In the genomic region with DNA sequence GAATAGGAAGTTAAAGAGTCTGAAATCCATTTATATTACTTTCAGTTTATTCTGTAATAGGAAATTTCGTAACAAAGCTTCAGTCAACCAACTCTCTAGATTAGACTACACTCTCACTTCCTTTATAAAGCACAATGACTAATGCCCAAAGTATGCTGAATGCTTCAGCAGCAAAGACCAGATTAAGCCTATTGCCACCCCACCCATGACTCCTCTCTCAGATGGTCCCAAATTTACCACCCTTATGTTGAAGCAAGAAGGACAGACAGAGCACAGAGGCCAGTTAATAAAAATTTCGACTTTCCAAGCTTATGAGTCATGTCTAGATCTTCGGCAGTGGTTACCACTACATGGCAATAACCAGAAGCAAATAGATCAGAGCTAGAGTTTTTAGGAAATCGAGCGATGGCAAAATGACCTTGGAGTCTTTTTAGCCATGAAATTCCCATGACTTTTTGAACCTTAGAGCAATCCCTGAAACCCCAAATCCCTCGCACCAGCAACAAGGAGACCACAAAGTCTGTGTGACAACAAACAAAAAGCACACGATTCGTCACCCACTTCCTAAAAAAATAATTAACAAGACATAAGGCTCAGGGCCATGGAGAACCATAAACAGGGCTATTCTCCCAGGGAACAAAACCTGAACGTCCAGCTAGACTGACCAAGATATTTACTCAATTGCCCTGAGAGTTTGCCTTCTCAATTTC, we compare ENCODE assay signal across 10 cellular contexts.
A peak's percentile ranks its signal among the peaks of the same experiment; 100 is the strongest.
DNase-seq lines count a peak whose midpoint lies in the region; ATAC-seq, FAIRE-seq and TF ChIP-seq lines count a peak whose summit lies in the region.
"Had no signal": no experiment of that assay in that cellular context is flagged by ENCODE, and none has a peak within 500 bp of the region (broad histone marks: within the 10 kb centered on the region; RNA-seq: fewer than 3 reads in every experiment).

No MANE protein-coding gene starts in this region.

- H3K9me3 ChIP-seq in CD4-positive, alpha-beta memory T cell (ENCODE audit: control insufficient read depth in 1 of 2, low read length in 2 of 2): no peaks in the 10 kb centered on the region

- H3K36me3 Mint-ChIP-seq in CD4-positive, alpha-beta memory T cell: no peaks in the 10 kb centered on the region

- no peaks in the 10 kb centered on the region for H3K36me3 ChIP-seq in CD4-positive, alpha-beta memory T cell (ENCODE audit: insufficient read depth, low read length)
- H3K36me3 ChIP-seq in H7 (replicated peaks; ENCODE audit: control insufficient read depth, insufficient read depth, low read length): no peaks in the 10 kb centered on the region

- peaks cover 6 to 10% of the 10 kb centered on the region in 2 donors for H3K27me3 Mint-ChIP-seq in CD4-positive, alpha-beta memory T cell

- H3K4me3 Mint-ChIP-seq in CD4-positive, alpha-beta memory T cell: no peak overlapping the region
- H3K4me3 Mint-ChIP-seq: IgD-negative memory B cell had no signal

- no peaks in the 10 kb centered on the region for H3K9me3 Mint-ChIP-seq in CD4-positive, alpha-beta memory T cell
- H3K9me3 Mint-ChIP-seq: IgD-negative memory B cell had no signal

- no peaks in the 10 kb centered on the region for H3K4me1 ChIP-seq in CD4-positive, alpha-beta memory T cell (ENCODE audit: insufficient read depth, low read length)

- H3K4me3 ChIP-seq in foreskin fibroblast (ENCODE audit: low read depth in 1 of 2, low read length in 2 of 2) (no peak overlapping the region), H7 (ENCODE audit: insufficient read depth, low read depth, low read length) (no peak overlapping the region)
- H3K4me3 ChIP-seq in CD4-positive, alpha-beta memory T cell (ENCODE audit: low read length in 2 of 2): no peak overlapping the region

- no peaks in the 10 kb centered on the region for H3K27me3 ChIP-seq in CD4-positive, alpha-beta memory T cell (ENCODE audit: insufficient read depth, low read length)
- H3K27me3 ChIP-seq in H7 (ENCODE audit: control insufficient read depth, insufficient read depth, low read length): no peaks in the 10 kb centered on the region

- TF ChIP-seq CTCF in foreskin fibroblast (IDR thresholded peaks at IDR 0.05; ENCODE audit: low read depth, low read length) (no peak), D721Med (IDR thresholded peaks at IDR 0.05; ENCODE audit: insufficient read depth, missing control alignments) (no peak)

- ATAC-seq in GM21576 (IDR thresholded peaks at IDR 0.05; ENCODE audit: unreplicated experiment) (peak; percentile 64), GM18498 (IDR thresholded peaks at IDR 0.05; ENCODE audit: unreplicated experiment) (no peak)

- CTCF ChIA-PET in CD4-positive, alpha-beta memory T cell (lab: Charles Lee; ENCODE audit: partially characterized antibody): interaction anchor here (1.4 kb wide), 1 partner anchor 10 kb away, joined by 4 read pairs; no protein-coding TSS in a partner anchor

- H3K27ac ChIP-seq in CD4-positive, alpha-beta memory T cell (ENCODE audit: low read depth, low read length): no peak overlapping the region

- no peak for FAIRE-seq in D721Med (lab: Jason Lieb, UNC)

- DNase-seq in OCI-M1 (lab: John Stamatoyannopoulos, UW): peak; percentile 18
- peak; percentile 73 to 83 for DNase-seq in foreskin fibroblast
- peak; percentile 65 for DNase-seq in stromal cell of bone marrow (ENCODE audit: low read depth)
- DNase-seq in D721Med (ENCODE audit: insufficient read length, low spot score): no peak
- no peak for DNase-seq in CD4-positive, alpha-beta memory T cell
- DNase-seq in H7: no peak
- DNase-seq: stimulated activated CD4-positive, alpha-beta T cell treated with anti-CD3 and anti-CD28 coated beads, Interleukin-4, amount 100 ng/mL, for 24 hours had no signal

- POLR2A ChIA-PET in CD4-positive, alpha-beta memory T cell (lab: Charles Lee; ENCODE audit: partially characterized antibody): no interaction called here

- no peak overlapping the region for H3K27ac Mint-ChIP-seq in CD4-positive, alpha-beta memory T cell
- H3K27ac Mint-ChIP-seq: IgD-negative memory B cell had no signal

- intact Hi-C loops in CD4-positive, alpha-beta memory T cell (cut with micrococcal nuclease): no loop called here

- H3K4me1 Mint-ChIP-seq in CD4-positive, alpha-beta memory T cell: peaks cover 0 to 2% (median 0%) of the 10 kb centered on the region in 4 donors
- H3K4me1 Mint-ChIP-seq: IgD-negative memory B cell had no signal

Comparison
In these comparisons a context has a peak if more than half of its experiments do, and no peak if none do; other contexts are left out.
1. DNase-seq: peak in OCI-M1 (single experiment), foreskin fibroblast (2 of 2) and stromal cell of bone marrow (single experiment); none in D721Med (single experiment), CD4-positive, alpha-beta memory T cell (0 of 5) and H7 (single experiment).